22 cellular contexts compared by ENCODE assay signal in the genomic region with DNA sequence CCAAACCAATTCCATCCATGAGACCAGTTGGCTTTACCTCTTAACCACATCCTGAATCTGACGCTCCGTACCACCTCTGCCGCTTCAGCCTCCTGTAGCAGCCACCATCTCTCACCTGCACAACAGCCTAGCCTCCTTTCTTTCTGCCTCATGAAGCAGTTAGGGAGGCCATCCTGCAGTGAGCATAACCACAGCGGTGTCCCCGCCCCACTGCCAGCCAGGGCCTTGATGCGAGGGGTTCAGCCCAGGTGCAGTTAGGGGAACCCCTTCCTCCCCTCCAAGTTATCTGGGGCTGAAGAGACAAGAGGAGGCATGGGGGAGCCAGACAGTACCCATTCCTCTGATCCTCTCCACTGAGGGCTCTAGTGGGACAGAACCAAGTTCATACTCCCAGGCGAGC.
DNase-seq lines count a peak whose midpoint lies in the region; ATAC-seq, FAIRE-seq and TF ChIP-seq lines count a peak whose summit lies in the region.
"Had no signal": no experiment of that assay in that cellular context is flagged by ENCODE, and none has a peak within 500 bp of the region (broad histone marks: within the 10 kb centered on the region; RNA-seq: fewer than 3 reads in every experiment).

No MANE protein-coding gene starts in this region.

- no peak for TF ChIP-seq RAD21 in H1 (IDR thresholded peaks at IDR 0.05 in 1 of 2, conservative IDR thresholded peaks at IDR 0.05 in 1 of 2; ENCODE audit: low read depth in 2 of 2, low read length in 2 of 2)

- POLR2A ChIA-PET in H1 (lab: Charles Lee; ENCODE audit: partially characterized antibody), result no interaction called here

- H3K9me3 Mint-ChIP-seq in neural progenitor cell, result no peaks in the 10 kb centered on the region
- H3K9me3 Mint-ChIP-seq: CD8-positive, alpha-beta T cell had no signal

- no peak overlapping the region for H3K18ac ChIP-seq in H1 (ENCODE audit: extremely low read depth, low read length)

- TF ChIP-seq CTCF in H1 (IDR thresholded peaks at IDR 0.05; ENCODE audit: control extremely low read depth in 1 of 3, insufficient read depth in 1 of 3, low read depth in 1 of 3, low read length in 3 of 3), result no peak
- no peak for TF ChIP-seq CTCF in neural progenitor cell (IDR thresholded peaks at IDR 0.05)

- H2BK120ac ChIP-seq in H1 (replicated peaks; ENCODE audit: low read depth, low read length), result no peak overlapping the region

- H3K27me3 Mint-ChIP-seq in neural progenitor cell (ENCODE audit: insufficient read depth, low read depth), result peaks cover 11% of the 10 kb centered on the region

- no peak overlapping the region for H2AK5ac ChIP-seq in H1 (ENCODE audit: low read depth, low read length)

- no peak overlapping the region for H4K5ac ChIP-seq in H1 (ENCODE audit: insufficient read length, low read depth, low read length)

- H3K9ac ChIP-seq in H1 (replicated peaks in 1 of 4; ENCODE audit: extremely low read depth in 1 of 4, low read depth in 3 of 4, low read length in 3 of 4) (no peak overlapping the region), neural progenitor cell (no peak overlapping the region)

- no peak overlapping the region for H4K91ac ChIP-seq in H1 (replicated peaks; ENCODE audit: insufficient read length, low read length)

- no peaks in the 10 kb centered on the region for H3F3A ChIP-seq in neural progenitor cell (ENCODE audit: low read depth)

- 0 out of 2 replicates have a peak overlapping the region, but pooled peaks have one; percentile 46 for H2BK15ac ChIP-seq in H1 (ENCODE audit: low read length)

- H2BK5ac ChIP-seq in H1 (ENCODE audit: low read depth, low read length), result no peak overlapping the region

- H3K27ac ChIP-seq in H1 (ENCODE audit: low read depth, low read length) (no peak overlapping the region), neural progenitor cell (no peak overlapping the region)
- H3K27ac ChIP-seq: A549, C4-2B had no signal

- no peak overlapping the region for H3K14ac ChIP-seq in H1 (ENCODE audit: insufficient read length)

- H3K23ac ChIP-seq in H1 (ENCODE audit: insufficient read length), result no peak overlapping the region

- no peak overlapping the region for H3K56ac ChIP-seq in H1 (replicated peaks; ENCODE audit: insufficient read length, low read depth, low read length)

- DNase-seq in Jurkat, Clone E6-1 (ENCODE audit: low read depth, low spot score), result peak; percentile 10
- DNase-seq in H1 (ENCODE audit: low read depth in 1 of 2, low spot score in 2 of 2) (no peak), neural progenitor cell (ENCODE audit: low spot score) (no peak), NCI-H1930 (lab: John Stamatoyannopoulos, UW) (no peak), NCI-H748 treated with DMSO at 0.1 percent for 48 hours (lab: John Stamatoyannopoulos, UW) (no peak)
- no peak for DNase-seq in stimulated activated CD4-positive, alpha-beta T cell treated with anti-CD3 and anti-CD28 coated beads, Interleukin-12 subunit alpha, Interleukin-12 subunit beta, amount 100 ng/mL, for 4 hours
- DNase-seq: 8988T; ACHN; Caco-2; CD4-positive, CD25-positive, alpha-beta regulatory T cell; CD8-positive, alpha-beta T cell; DMS153; EL; GDM1; GOT3; H7; HCEC 1CT had no signal

- H3K4me2 ChIP-seq in H1 (ENCODE audit: insufficient read depth in 1 of 2, low read depth in 2 of 2, low read length in 2 of 2), result no peak overlapping the region
- no peak overlapping the region for H3K4me2 ChIP-seq in neural progenitor cell
- H3K4me2 ChIP-seq: A549 had no signal

- TF ChIP-seq EP300 in H1 (IDR thresholded peaks at IDR 0.05; ENCODE audit: borderline replicate concordance in 1 of 2, low read depth in 2 of 2, low read length in 2 of 2), result no peak

- no peak overlapping the region for H2BK20ac ChIP-seq in H1 (ENCODE audit: low read length)

- H2AFZ ChIP-seq in H1 (ENCODE audit: low read length), result no peak overlapping the region
- no peak overlapping the region for H2AFZ ChIP-seq in neural progenitor cell (replicated peaks)

- H3K4me3 Mint-ChIP-seq in neural progenitor cell, result no peak overlapping the region
- H3K4me3 Mint-ChIP-seq: CD4-positive, CD25-positive, alpha-beta regulatory T cell; CD8-positive, alpha-beta T cell had no signal

- H3K4me1 ChIP-seq in H1 (replicated peaks in 1 of 4; ENCODE audit: control insufficient read depth in 3 of 4, insufficient read depth in 4 of 4, low read length in 3 of 4), result no peaks in the 10 kb centered on the region
- H3K4me1 ChIP-seq in neural progenitor cell, result no peaks in the 10 kb centered on the region
- H3K4me1 ChIP-seq: A549 had no signal

- WGBS in H1 (ENCODE audit: extremely low coverage in 1 of 2, insufficient coverage in 1 of 2, insufficient read length in 1 of 2, insufficient replicate concordance in 2 of 2, low coverage in 1 of 2, low lambda C conversion rate in 2 of 2, missing lambda C conversion rate in 1 of 2), 2 experiments, result 93% methylated on average over 7 of the region's 7 CpGs; no CpG with 5 or more reads in 1 of the 2 experiments

- H3K4me1 Mint-ChIP-seq in neural progenitor cell, result peaks cover 4% of the 10 kb centered on the region
- H3K4me1 Mint-ChIP-seq: CD4-positive, CD25-positive, alpha-beta regulatory T cell had no signal

- FAIRE-seq in H1 (lab: Jason Lieb, UNC), result no peak
- FAIRE-seq: A549, GM12878, GM18507 had no signal

- H4K8ac ChIP-seq in H1 (ENCODE audit: extremely low read depth, insufficient read depth, low read length), result no peak overlapping the region

- H2BK12ac ChIP-seq in H1 (ENCODE audit: low read depth, low read length), result 0 out of 2 replicates have a peak overlapping the region, but pooled peaks have one; percentile 39

- CTCF ChIA-PET in H1 (lab: Charles Lee; ENCODE audit: partially characterized antibody), result interaction anchor here (1.3 to 1.9 kb wide), 3 partner anchors 10 to 89 kb away, joined by 4 to 6 read pairs (median 5); no protein-coding TSS in a partner anchor

- no peaks in the 10 kb centered on the region for H3K36me3 Mint-ChIP-seq in neural progenitor cell
- H3K36me3 Mint-ChIP-seq: CD4-positive, CD25-positive, alpha-beta regulatory T cell; CD8-positive, alpha-beta T cell had no signal

- no peak for ATAC-seq in GM18873 (IDR thresholded peaks at IDR 0.05; ENCODE audit: low FRiP score, unreplicated experiment)
- ATAC-seq: A549; CD8-positive, alpha-beta T cell; GM12878 had no signal

- no peaks in the 10 kb centered on the region for H3K27me3 ChIP-seq in H1 (replicated peaks in 1 of 4; ENCODE audit: control insufficient read depth in 3 of 4, extremely low read depth in 1 of 4, insufficient read depth in 3 of 4, low read length in 3 of 4)
- no peaks in the 10 kb centered on the region for H3K27me3 ChIP-seq in neural progenitor cell

- peaks cover 3% of the 10 kb centered on the region; the same call in 1 of the 2 replicates for H3K23me2 ChIP-seq in H1 (ENCODE audit: low read depth, low read length)

- H3K9me3 ChIP-seq in H1 (ENCODE audit: insufficient read depth in 2 of 2, low read depth in 1 of 2, low read length in 1 of 2) (peaks cover 0 to 4% of the 10 kb centered on the region in 2 experiments; a peak in 1 of 4 replicates), neural progenitor cell (ENCODE audit: low read depth) (no peaks in the 10 kb centered on the region)
- H3K9me3 ChIP-seq: A549, Caco-2 had no signal

- no peaks in the 10 kb centered on the region for H3K79me2 ChIP-seq in H1 (ENCODE audit: control insufficient read depth in 1 of 2, insufficient read depth in 2 of 2, low read length in 2 of 2)
- no peaks in the 10 kb centered on the region for H3K79me2 ChIP-seq in neural progenitor cell (ENCODE audit: low read depth)

- H4K20me1 ChIP-seq in H1 (replicated peaks in 1 of 2; ENCODE audit: control insufficient read depth in 1 of 2, insufficient read depth in 2 of 2, low read length in 2 of 2) (no peaks in the 10 kb centered on the region), neural progenitor cell (ENCODE audit: low read depth) (no peaks in the 10 kb centered on the region)

- no peaks in the 10 kb centered on the region for H3K79me1 ChIP-seq in H1 (ENCODE audit: low read depth, low read length)

- H3K4me3 ChIP-seq in Jurkat, Clone E6-1 (ENCODE audit: low read length), result no peak overlapping the region
- H3K4me3 ChIP-seq in H1 (ENCODE audit: extremely low read depth in 1 of 4, insufficient read depth in 2 of 4, low read depth in 3 of 4, low read length in 4 of 4) (no peak overlapping the region), neural progenitor cell (no peak overlapping the region)
- H3K4me3 ChIP-seq: A549, GM12878 had no signal

- H3K36me3 ChIP-seq in H1 (ENCODE audit: control insufficient read depth in 2 of 4, insufficient read depth in 4 of 4, low read length in 3 of 4) (no peaks in the 10 kb centered on the region), neural progenitor cell (no peaks in the 10 kb centered on the region)

- H3K4ac ChIP-seq in H1 (replicated peaks; ENCODE audit: insufficient read length, low read depth, low read length), result no peak overlapping the region

- no peak for TF ChIP-seq POLR2A in H1 (IDR thresholded peaks at IDR 0.05; ENCODE audit: control extremely low read depth in 1 of 2, low read depth in 2 of 2, low read length in 2 of 2)

- peak overlapping the region; percentile 5 for H3K27ac Mint-ChIP-seq in neural progenitor cell
- H3K27ac Mint-ChIP-seq: CD8-positive, alpha-beta T cell had no signal

TF ChIP-seq in H1, 55 proteins besides CTCF, POLR2A, EP300 and RAD21 (continues in another document):
- TF ChIP-seq SAP30 (IDR thresholded peaks at IDR 0.05; ENCODE audit: insufficient read depth, insufficient replicate concordance, low read length) (no peak), TCF12 (IDR thresholded peaks at IDR 0.05; ENCODE audit: low read depth, low read length) (no peak), YY1 (IDR thresholded peaks at IDR 0.05; ENCODE audit: low read depth, low read length) (no peak), MAFK (IDR thresholded peaks at IDR 0.05; ENCODE audit: low read depth, low read length) (no peak), EGR1 (IDR thresholded peaks at IDR 0.05; ENCODE audit: borderline replicate concordance, low read depth, low read length) (no peak), PHF8 (conservative IDR thresholded peaks at IDR 0.05; ENCODE audit: low read depth, low read length) (no peak), KDM5A (IDR thresholded peaks at IDR 0.05; ENCODE audit: low read length) (no peak)
- TF ChIP-seq, protein P1, sequence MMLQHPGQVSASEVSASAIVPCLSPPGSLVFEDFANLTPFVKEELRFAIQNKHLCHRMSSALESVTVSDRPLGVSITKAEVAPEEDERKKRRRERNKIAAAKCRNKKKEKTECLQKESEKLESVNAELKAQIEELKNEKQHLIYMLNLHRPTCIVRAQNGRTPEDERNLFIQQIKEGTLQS (IDR thresholded peaks at IDR 0.05; ENCODE audit: insufficient read depth, low read depth, low read length), result no peak
- TF ChIP-seq, protein P2, sequence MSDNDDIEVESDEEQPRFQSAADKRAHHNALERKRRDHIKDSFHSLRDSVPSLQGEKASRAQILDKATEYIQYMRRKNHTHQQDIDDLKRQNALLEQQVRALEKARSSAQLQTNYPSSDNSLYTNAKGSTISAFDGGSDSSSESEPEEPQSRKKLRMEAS (IDR thresholded peaks at IDR 0.05), result no peak
- TF ChIP-seq, protein P3, sequence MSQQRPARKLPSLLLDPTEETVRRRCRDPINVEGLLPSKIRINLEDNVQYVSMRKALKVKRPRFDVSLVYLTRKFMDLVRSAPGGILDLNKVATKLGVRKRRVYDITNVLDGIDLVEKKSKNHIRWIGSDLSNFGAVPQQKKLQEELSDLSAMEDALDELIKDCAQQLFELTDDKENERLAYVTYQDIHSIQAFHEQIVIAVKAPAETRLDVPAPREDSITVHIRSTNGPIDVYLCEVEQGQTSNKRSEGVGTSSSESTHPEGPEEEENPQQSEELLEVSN (IDR thresholded peaks at IDR 0.05), result no peak
